ENCODE assay signal across 8 cellular contexts in the genomic region with DNA sequence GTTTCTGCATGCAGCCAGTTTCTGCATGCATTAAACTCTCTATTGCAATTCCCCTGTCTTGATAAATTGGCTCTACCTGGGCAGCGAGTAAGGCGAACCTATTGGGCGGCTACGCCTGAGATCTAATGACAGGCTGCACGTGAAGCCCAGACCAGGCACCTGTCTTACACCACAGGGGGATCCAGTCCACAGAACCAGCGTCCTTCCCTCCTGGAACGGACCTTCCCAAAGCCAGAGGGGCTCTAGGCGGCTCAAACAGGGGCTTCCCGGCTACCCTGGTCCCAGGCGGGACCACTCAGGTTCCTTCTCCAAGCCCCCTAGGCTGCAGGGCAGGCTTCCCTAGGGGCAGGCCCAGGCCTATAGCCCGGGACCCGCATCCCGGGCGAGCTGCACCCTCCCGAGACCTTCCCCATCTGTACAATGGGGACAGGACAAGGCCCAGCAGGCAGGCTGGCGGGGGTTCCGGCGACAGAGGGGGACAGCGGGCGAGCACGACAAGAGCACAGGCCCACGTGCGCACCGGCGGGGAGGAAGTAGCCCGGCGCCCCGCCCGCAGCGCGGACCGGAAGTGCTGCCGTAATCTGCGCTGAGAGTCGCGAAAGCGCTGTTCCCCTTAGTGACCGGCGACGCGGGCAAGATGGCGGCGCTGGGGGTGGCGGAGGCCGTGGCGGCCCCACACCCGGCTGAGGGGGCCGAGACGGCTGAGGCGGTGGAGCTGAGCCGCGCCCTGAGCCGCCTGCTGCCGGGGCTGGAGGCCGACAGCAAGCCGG.
DNase-seq lines count a peak whose midpoint lies in the region; ATAC-seq and TF ChIP-seq lines count a peak whose summit lies in the region.

Gene DNAAF5 (plus strand): TSS at position 616 of the 770 bp plus-strand sequence. CDS start 22 bp downstream, at position 638.

- peak within 1 kb of the TSS; percentile 73 for H3K9ac ChIP-seq in OCI-LY1 (ENCODE audit: low read length)
- H3K9ac ChIP-seq in mucosa of rectum (ENCODE audit: low read depth in 1 of 2, low read length in 2 of 2) = peak within 1 kb of the TSS; percentile 60 to 79

- ATAC-seq in GM21390 (IDR thresholded peaks at IDR 0.05; ENCODE audit: unreplicated experiment) = peak; percentile 87

- peak within 1 kb of the TSS; percentile 31 for H3K27ac ChIP-seq in OCI-LY1 (ENCODE audit: low read depth, low read length, poor library complexity, severe bottlenecking)
- H3K27ac ChIP-seq in epithelial cell of prostate = peak within 1 kb of the TSS; percentile 57
- H3K27ac ChIP-seq in mucosa of rectum (ENCODE audit: low read depth in 2 of 2, low read length in 2 of 2) = peak within 1 kb of the TSS; percentile 38 to 49

- H3K9me3 ChIP-seq in OCI-LY1 (ENCODE audit: low read length) (peaks cover 2% of the 10 kb centered on the region; the same call in 1 of the 2 replicates), mucosa of rectum (ENCODE audit: control insufficient read depth in 2 of 2, low read length in 2 of 2) (no peaks in the 10 kb centered on the region)

- H3F3A ChIP-seq in OCI-LY1 (ENCODE audit: insufficient read depth, low read length) = no peaks in the 10 kb centered on the region

- H3K4me1 ChIP-seq in OCI-LY1 (ENCODE audit: insufficient read depth, low read length, severe bottlenecking) = peaks cover 21% of the 10 kb centered on the region
- peaks cover 14 to 18% of the 10 kb centered on the region in 2 donors for H3K4me1 ChIP-seq in mucosa of rectum (ENCODE audit: control insufficient read depth in 2 of 2, insufficient read depth in 2 of 2, low read length in 2 of 2)

- peaks cover 11% of the 10 kb centered on the region for H3K79me2 ChIP-seq in OCI-LY1 (ENCODE audit: insufficient read depth, low read length)

- peaks cover 60% of the 10 kb centered on the region for H3K36me3 ChIP-seq in OCI-LY1 (ENCODE audit: insufficient read depth, low read length)
- peaks cover 3 to 14% of the 10 kb centered on the region in 2 donors for H3K36me3 ChIP-seq in mucosa of rectum (ENCODE audit: control insufficient read depth in 2 of 2, insufficient read depth in 2 of 2, low read length in 2 of 2)

- DNase-seq in D341Med (ENCODE audit: low spot score) (peak; percentile 97), HUDEP-2 (lab: John Stamatoyannopoulos, UW; ENCODE audit: unreplicated experiment in 76 of 76) (peak in 74 of 76 experiments; percentile 30 to 95 (median 83)), activated T-cell treated with anti-CD3 and anti-CD28 coated beads for 1 hour (ENCODE audit: low read depth) (peak; percentile 81), epithelial cell of prostate (ENCODE audit: low read depth, low spot score) (no peak)
- peak; percentile 73 to 80 for DNase-seq in stimulated activated CD8-positive, alpha-beta memory T cell treated with anti-CD3 and anti-CD28 coated beads, Interleukin-4, amount 100 ng/mL, for 4 hours (ENCODE audit: low read depth in 2 of 2, low spot score in 1 of 2)

- no peaks in the 10 kb centered on the region for H4K20me1 ChIP-seq in OCI-LY1 (ENCODE audit: insufficient read depth, low read length)

- no peak for TF ChIP-seq CTCF in OCI-LY1 (IDR thresholded peaks at IDR 0.05; ENCODE audit: low read length)

- peak within 1 kb of the TSS; percentile 67 for H3K4me3 ChIP-seq in OCI-LY1 (ENCODE audit: low read depth, low read length, poor library complexity, severe bottlenecking)
- peak within 1 kb of the TSS; percentile 70 to 74 for H3K4me3 ChIP-seq in mucosa of rectum (ENCODE audit: low read length in 2 of 2)

- no peaks in the 10 kb centered on the region for H3K9me2 ChIP-seq in OCI-LY1 (ENCODE audit: low read depth, low read length)

- peak within 1 kb of the TSS; percentile 90 for H3K4me2 ChIP-seq in OCI-LY1 (ENCODE audit: low read length)

- H3K27me3 ChIP-seq in OCI-LY1 (ENCODE audit: insufficient read depth, low read length) (no peaks in the 10 kb centered on the region), mucosa of rectum (ENCODE audit: control insufficient read depth in 2 of 2, insufficient read depth in 2 of 2, low read length in 2 of 2) (no peaks in the 10 kb centered on the region)

- H2AFZ ChIP-seq in OCI-LY1 (ENCODE audit: low read length) = no peak within 1 kb of the TSS
